ENCODE assay signal across 9 cellular contexts in genomic region chr6:27144740-27145079, GRCh38.
A peak's percentile ranks its signal among the peaks of the same experiment; 100 is the strongest.
DNase-seq lines count a peak whose midpoint lies in the region; ATAC-seq and TF ChIP-seq lines count a peak whose summit lies in the region.
"Had no signal": no experiment of that assay in that cellular context is flagged by ENCODE, and none has a peak within 500 bp of the region (broad histone marks: within the 10 kb centered on the region; RNA-seq: fewer than 3 reads in every experiment).

No MANE protein-coding gene starts in this region.

- no peaks in the 10 kb centered on the region for H3K9me2 ChIP-seq in GM23248 (ENCODE audit: insufficient read depth)

- TF ChIP-seq CTCF in chondrocyte (IDR thresholded peaks at IDR 0.05): no peak

- ATAC-seq in HG02852 (IDR thresholded peaks at IDR 0.05; ENCODE audit: unreplicated experiment): no peak
- ATAC-seq in HG03159 (IDR thresholded peaks at IDR 0.05; ENCODE audit: unreplicated experiment): no peak
- no peak for ATAC-seq in left lobe of liver

- H3K27me3 ChIP-seq in ACC112 (ENCODE audit: insufficient read depth, low read length) (no peaks in the 10 kb centered on the region), GM23248 (replicated peaks; ENCODE audit: insufficient read depth) (no peaks in the 10 kb centered on the region)

- H3K79me2 ChIP-seq in ACC112 (ENCODE audit: control insufficient read depth, insufficient read depth, low read length, unreplicated experiment) (peaks cover 52% of the 10 kb centered on the region), GM23248 (ENCODE audit: insufficient read depth) (peaks cover 46% of the 10 kb centered on the region)

- WGBS in GM23248 (ENCODE audit: low coverage in 1 of 2, low lambda C conversion rate in 2 of 2, missing lambda C conversion rate in 2 of 2), 2 experiments: 27 to 46% methylated on average over 6 of the region's 6 CpGs

- peaks cover 29% of the 10 kb centered on the region for H3F3A ChIP-seq in GM23248 (ENCODE audit: insufficient read depth)

- H3K36me3 Mint-ChIP-seq in T-helper 2 cell treated with Interferon-gamma antibody and Interleukin-4, amounts not matched to agents 5 μg/mL and 100 μg/mL, for 36 hours (ENCODE audit: low read depth): peaks cover 15% of the 10 kb centered on the region
- no peaks in the 10 kb centered on the region for H3K36me3 Mint-ChIP-seq in chondrocyte (ENCODE audit: low read depth)

- no peaks in the 10 kb centered on the region for H4K20me1 ChIP-seq in GM23248 (ENCODE audit: insufficient read depth)

- H3K9me3 ChIP-seq in GM23248 (ENCODE audit: low read depth): no peaks in the 10 kb centered on the region

- no peaks in the 10 kb centered on the region for H3K27me3 Mint-ChIP-seq in T-helper 2 cell treated with Interferon-gamma antibody and Interleukin-4, amounts not matched to agents 5 μg/mL and 100 μg/mL, for 36 hours (ENCODE audit: low read depth)
- H3K27me3 Mint-ChIP-seq in chondrocyte (ENCODE audit: low read depth): no peaks in the 10 kb centered on the region

- peak overlapping the region; percentile 74 for H3K27ac Mint-ChIP-seq in T-helper 2 cell treated with Interferon-gamma antibody and Interleukin-4, amounts not matched to agents 5 μg/mL and 100 μg/mL, for 36 hours
- H3K27ac Mint-ChIP-seq in chondrocyte (ENCODE audit: unreplicated experiment): no peak overlapping the region

- DNase-seq in GM23248 (no peak), islet precursor cell (peak; percentile 51), chondrocyte (ENCODE audit: low spot score) (no peak), left lobe of liver (ENCODE audit: low spot score) (no peak)
- no peak for DNase-seq in T-helper 2 cell treated with Interferon-gamma antibody and Interleukin-4, amounts not matched to agents 5 μg/mL and 100 μg/mL, for 36 hours (ENCODE audit: low spot score)
- DNase-seq: amygdala had no signal

- no peak overlapping the region for H3K4me3 Mint-ChIP-seq in T-helper 2 cell treated with Interferon-gamma antibody and Interleukin-4, amounts not matched to agents 5 μg/mL and 100 μg/mL, for 36 hours
- H3K4me3 Mint-ChIP-seq in chondrocyte (ENCODE audit: unreplicated experiment): no peak overlapping the region

- peak overlapping the region; percentile 100 for H3K4me2 ChIP-seq in GM23248 (ENCODE audit: unreplicated experiment)

- H3K36me3 ChIP-seq in ACC112 (ENCODE audit: insufficient read depth, low read length) (no peaks in the 10 kb centered on the region), GM23248 (ENCODE audit: low read depth) (no peaks in the 10 kb centered on the region)

- H3K4me1 Mint-ChIP-seq in T-helper 2 cell treated with Interferon-gamma antibody and Interleukin-4, amounts not matched to agents 5 μg/mL and 100 μg/mL, for 36 hours (ENCODE audit: low read depth): peaks cover 27% of the 10 kb centered on the region
- peaks cover 32% of the 10 kb centered on the region for H3K4me1 Mint-ChIP-seq in chondrocyte (ENCODE audit: low read depth)

- peaks cover 11% of the 10 kb centered on the region for H3K4me1 ChIP-seq in ACC112 (ENCODE audit: control insufficient read depth, insufficient read depth, low read length, unreplicated experiment)
- 0 out of 2 replicates have a peak, but pooled peaks cover 8% of the 10 kb centered on the region for H3K4me1 ChIP-seq in GM23248 (ENCODE audit: insufficient read depth)

- H3K4me3 ChIP-seq in ACC112 (ENCODE audit: low read depth, low read length) (peak overlapping the region; percentile 85), GM23248 (peak overlapping the region; percentile 92)

- peak overlapping the region; percentile 90 for H3K9ac ChIP-seq in GM23248

- H3K27ac ChIP-seq in ACC112 (ENCODE audit: low read depth, low read length) (no peak overlapping the region), GM23248 (peak overlapping the region; percentile 94)

- no peaks in the 10 kb centered on the region for H3K9me3 Mint-ChIP-seq in T-helper 2 cell treated with Interferon-gamma antibody and Interleukin-4, amounts not matched to agents 5 μg/mL and 100 μg/mL, for 36 hours
- no peaks in the 10 kb centered on the region for H3K9me3 Mint-ChIP-seq in chondrocyte (ENCODE audit: low read depth)

- H2AFZ ChIP-seq in ACC112 (ENCODE audit: low read length, unreplicated experiment): no peak overlapping the region
- peak overlapping the region; percentile 86; the same call in 1 of the 2 replicates for H2AFZ ChIP-seq in GM23248

- in situ Hi-C loops in GM23248 (cut with MboI): loop anchor here (25.0 kb wide), 3 partner anchors 832 to 1107 kb away; a partner anchor contains a TSS
